Comparison of ENCODE assay signal across 8 cellular contexts in the genomic region with DNA sequence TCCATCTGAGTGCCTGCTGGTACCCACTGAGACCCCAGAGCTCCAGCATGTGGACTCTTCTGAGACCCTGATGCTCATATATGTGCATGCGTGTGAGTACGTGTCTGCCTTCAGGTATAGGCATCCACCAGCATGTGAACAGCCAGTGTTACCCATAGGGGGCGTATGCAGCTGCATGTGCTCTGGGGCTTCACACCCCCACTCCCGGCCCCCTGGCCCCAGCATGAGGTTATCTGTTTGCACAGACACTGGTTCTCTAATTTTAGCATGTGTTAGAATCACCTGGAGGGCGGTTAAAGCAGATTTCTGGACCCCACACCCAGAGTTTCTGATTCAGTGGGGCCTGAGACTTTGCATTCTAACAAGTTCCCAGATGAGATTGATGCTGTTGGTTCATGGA. TPM values are rescaled to one million over a fixed set of nuclear protein-coding genes. Genes with fewer than 3 reads are reported as not detected.
DNase-seq lines count a peak whose midpoint lies in the region; ATAC-seq and TF ChIP-seq lines count a peak whose summit lies in the region.

No MANE protein-coding gene starts in this region.

- peaks cover 2% of the 10 kb centered on the region for H3K27me3 ChIP-seq in GM06990 (replicated peaks; ENCODE audit: control insufficient read depth, insufficient read depth, low read length)

- H3K4me1 Mint-ChIP-seq in activated naive CD8-positive, alpha-beta T cell treated with anti-CD3 and anti-CD28 coated beads for 36 hours: peaks cover 4% of the 10 kb centered on the region
- H3K4me1 Mint-ChIP-seq in natural killer cell: no peaks in the 10 kb centered on the region

- no peaks in the 10 kb centered on the region for H3K36me3 ChIP-seq in GM06990 (ENCODE audit: control insufficient read depth, insufficient read depth, low read length)

- intact Hi-C loops in natural killer cell (cut with micrococcal nuclease): no loop called here

- H3K9me3 Mint-ChIP-seq in activated naive CD8-positive, alpha-beta T cell treated with anti-CD3 and anti-CD28 coated beads for 36 hours: no peaks in the 10 kb centered on the region
- H3K9me3 Mint-ChIP-seq in natural killer cell: no peaks in the 10 kb centered on the region

- TF ChIP-seq POLR2A in NB4 (IDR thresholded peaks at IDR 0.05; ENCODE audit: extremely low read depth, insufficient read length) (no peak), GM18505 (IDR thresholded peaks at IDR 0.05; ENCODE audit: borderline replicate concordance, extremely low read depth, insufficient read depth, insufficient read length) (no peak)

- peak; percentile 41 to 59 (median 54) for ATAC-seq in natural killer cell
- no peak for ATAC-seq in GM18505 (IDR thresholded peaks at IDR 0.05; ENCODE audit: unreplicated experiment)
- ATAC-seq in GM18498 (IDR thresholded peaks at IDR 0.05; ENCODE audit: unreplicated experiment): no peak

- no peak overlapping the region for H3K4me3 Mint-ChIP-seq in activated naive CD8-positive, alpha-beta T cell treated with anti-CD3 and anti-CD28 coated beads for 36 hours
- H3K4me3 Mint-ChIP-seq in natural killer cell: no peak overlapping the region

- H3K36me3 Mint-ChIP-seq in activated naive CD8-positive, alpha-beta T cell treated with anti-CD3 and anti-CD28 coated beads for 36 hours: no peaks in the 10 kb centered on the region
- no peaks in the 10 kb centered on the region for H3K36me3 Mint-ChIP-seq in natural killer cell

- no peak overlapping the region for H3K4me3 ChIP-seq in GM06990 (replicated peaks; ENCODE audit: low read depth, low read length)
- H3K4me3 ChIP-seq in NB4 (ENCODE audit: low read depth, low read length): no peak overlapping the region

- H3K27me3 Mint-ChIP-seq in activated naive CD8-positive, alpha-beta T cell treated with anti-CD3 and anti-CD28 coated beads for 36 hours: no peaks in the 10 kb centered on the region
- H3K27me3 Mint-ChIP-seq in natural killer cell (ENCODE audit: low read depth in 2 of 2): no peaks in the 10 kb centered on the region

- TF ChIP-seq CTCF in GM06990 (IDR thresholded peaks at IDR 0.05; ENCODE audit: insufficient read depth, low read length, poor library complexity, severe bottlenecking) (peak; percentile 78), NB4 (IDR thresholded peaks at IDR 0.05; ENCODE audit: low read depth, low read length) (peak; percentile 75), natural killer cell (IDR thresholded peaks at IDR 0.05) (peak; percentile 25)

- no peak overlapping the region for H3K27ac Mint-ChIP-seq in activated naive CD8-positive, alpha-beta T cell treated with anti-CD3 and anti-CD28 coated beads for 36 hours
- no peak overlapping the region for H3K27ac Mint-ChIP-seq in natural killer cell

- DNase-seq in GM06990 (ENCODE audit: extremely low read depth, insufficient read length) (peak; percentile 24), NB4 (ENCODE audit: low read depth) (peak; percentile 68), natural killer cell (no peak), pons (ENCODE audit: low spot score) (no peak), mesenteric fat pad (ENCODE audit: low spot score) (no peak)
- peak; percentile 60 for DNase-seq in activated naive CD8-positive, alpha-beta T cell treated with anti-CD3 and anti-CD28 coated beads for 36 hours

RNA-seq across cellular contexts. Expression of a gene that starts 0.8 kb away (rescaled TPM):
- not detected for total RNA-seq in activated naive CD8-positive, alpha-beta T cell treated with anti-CD3 and anti-CD28 coated beads for 36 hours
- total RNA-seq in natural killer cell (under 1 TPM; 0.24 to 0.61 (median 0.35) TPM), mesenteric fat pad (27.3 TPM)

RNA-seq across cellular contexts. Expression of a gene that starts 27.0 kb away (rescaled TPM):
- 10 to 100 TPM; 70.6 to 74.9 TPM for total RNA-seq in activated naive CD8-positive, alpha-beta T cell treated with anti-CD3 and anti-CD28 coated beads for 36 hours
- total RNA-seq in natural killer cell (10 to 100 TPM; 35.4 to 39.9 (median 38.2) TPM), mesenteric fat pad (47.7 TPM)

Comparison
In these comparisons a context has a peak if more than half of its experiments do, and no peak if none do; other contexts are left out.
1. DNase-seq: peak in GM06990 (single experiment), NB4 (single experiment) and activated naive CD8-positive, alpha-beta T cell treated with anti-CD3 and anti-CD28 coated beads for 36 hours (single experiment); none in natural killer cell (single experiment), pons (single experiment) and mesenteric fat pad (single experiment).
2. CTCF ChIP-seq: peak in every context shown above with its lines; median percentile 78 in GM06990; 75 in NB4; 25 in natural killer cell.
3. ATAC-seq: peak in natural killer cell (3 of 3); none in GM18505 (single experiment) and GM18498 (single experiment).
4. RNA of a gene that starts 0.8 kb away (total RNA-seq): 27.3 TPM in mesenteric fat pad (single experiment); 0.24 to 0.61 TPM in natural killer cell and not detected in activated naive CD8-positive, alpha-beta T cell treated with anti-CD3 and anti-CD28 coated beads for 36 hours; every median in the first group is over 10 times any median in the second.